8 cellular contexts compared by ENCODE assay signal in genomic region chr17:50560185-50560824, GRCh38. TPM values are rescaled to one million over a fixed set of nuclear protein-coding genes. Genes with fewer than 3 reads are reported as not detected.
DNase-seq lines count a peak whose midpoint lies in the region; ATAC-seq and TF ChIP-seq lines count a peak whose summit lies in the region.

TSS of gene CACNA1G (plus strand) at chr17:50560715. CDS start at chr17:50561460, 745 bp downstream.

- peaks cover 0 to 41% (median 6%) of the 10 kb centered on the region in 45 donors for H3K27me3 ChIP-seq in dorsolateral prefrontal cortex
- no peaks in the 10 kb centered on the region for H3K27me3 ChIP-seq in lung (ENCODE audit: control insufficient read depth, insufficient read depth)

- WGBS in lung, 2 donors: 1 to 2% methylated on average over 38 to 56 of the region's 56 CpGs

- TF ChIP-seq CTCF in dorsolateral prefrontal cortex (IDR thresholded peaks at IDR 0.05 in 54 of 56, conservative IDR thresholded peaks at IDR 0.05 in 2 of 56; ENCODE audit: low read depth in 1 of 56, partially characterized antibody in 56 of 56) (peak in 3 of 56 donors; percentile 9 to 17 (median 11)), lung (IDR thresholded peaks at IDR 0.05; ENCODE audit: control extremely low read depth, extremely low read depth) (no peak)

- ATAC-seq in GM19043 (IDR thresholded peaks at IDR 0.05; ENCODE audit: low read depth, unreplicated experiment): peak; percentile 92
- peak; percentile 94 for ATAC-seq in HG03280 (IDR thresholded peaks at IDR 0.05; ENCODE audit: unreplicated experiment)
- peak; percentile 89 for ATAC-seq in lung (ENCODE audit: insufficient read depth, low FRiP score)

- H3K27ac ChIP-seq in dorsolateral prefrontal cortex: peak within 1 kb of the TSS in 16 of 59 donors; percentile 1 to 74 (median 33)
- H3K27ac ChIP-seq in lung (ENCODE audit: low read depth in 1 of 2, low read length in 1 of 2): no peak within 1 kb of the TSS

- DNase-seq in Ammon's horn (ENCODE audit: low spot score) (peak; percentile 80), NCI-H510A treated with DMSO at 0.1 percent for 48 hours (lab: John Stamatoyannopoulos, UW) (peak; percentile 94), dorsolateral prefrontal cortex (peak; percentile 73 to 96 (median 84)), lung (ENCODE audit: low spot score) (peak; percentile 82)
- DNase-seq in activated CD4-positive, alpha-beta T cell treated with anti-CD3 and anti-CD28 coated beads, Interleukin-2, amount 50 U/mL, for 24 hours (ENCODE audit: low read depth in 1 of 2, low spot score in 1 of 2): peak; percentile 73 to 76
- DNase-seq in stimulated activated CD4-positive, alpha-beta T cell treated with anti-CD3 and anti-CD28 coated beads, Interleukin-4, amount 100 ng/mL, for 4 hours: peak; percentile 83 to 86

- H3K9me3 ChIP-seq in lung (ENCODE audit: control insufficient read depth in 2 of 2, insufficient read depth in 1 of 2, low read length in 1 of 2): no peaks in the 10 kb centered on the region

- H3K4me3 ChIP-seq in dorsolateral prefrontal cortex (peak within 1 kb of the TSS; percentile 43 to 73 (median 61)), lung (no peak within 1 kb of the TSS)

- intact Hi-C loops in dorsolateral prefrontal cortex (cut with DNase I): no loop called here

- peaks cover 0 to 16% of the 10 kb centered on the region in 2 donors for H3K4me1 ChIP-seq in lung (ENCODE audit: control insufficient read depth in 2 of 2, insufficient read depth in 2 of 2, low read length in 2 of 2)

- no peaks in the 10 kb centered on the region for H3K36me3 ChIP-seq in lung (ENCODE audit: control insufficient read depth in 2 of 2, insufficient read depth in 2 of 2, low read length in 2 of 2)

RNA-seq across cellular contexts. Expression of gene CACNA1G, which starts in this region (rescaled TPM):
- total RNA-seq in dorsolateral prefrontal cortex (10 to 100 TPM in 118 of 120 experiments, 1 to 10 TPM in 2; 6.8 to 38.4 (median 21.8) TPM), lung (1 to 10 TPM in 1 of 2 donors, under 1 TPM in 1; 0.31 to 3.6 TPM)
- under 1 TPM; 0.14 to 0.18 TPM for polyA plus RNA-seq in lung
